15 cellular contexts compared by ENCODE assay signal in genomic region chr15:32053717-32054116, GRCh38. TPM values are rescaled to one million over a fixed set of nuclear protein-coding genes. Genes with fewer than 3 reads are reported as not detected.
"Had no signal": no experiment of that assay in that cellular context is flagged by ENCODE, and none has a peak within 500 bp of the region (broad histone marks: within the 10 kb centered on the region; RNA-seq: fewer than 3 reads in every experiment).

No MANE protein-coding gene starts in this region.

- H3K4me1 Mint-ChIP-seq: activated naive CD4-positive, alpha-beta T cell treated with anti-CD3 and anti-CD28 coated beads, Interleukin-2, amount 10 ng/mL, durations not matched to agents 7 days and 5 days; immature natural killer cell; naive thymus-derived CD4-positive, alpha-beta T cell; stimulated activated naive B cell treated with anti-CD40 and anti-IgM and Interleukin-4, amounts not matched to agents 10 μg/mL and 1 μg/mL and 100 μg/mL, for 72 hours had no signal

- H3K27me3 Mint-ChIP-seq: activated naive CD4-positive, alpha-beta T cell treated with anti-CD3 and anti-CD28 coated beads, Interleukin-2, amount 10 ng/mL, durations not matched to agents 7 days and 5 days had no signal

- DNase-seq: activated CD4-positive, CD25-positive, alpha-beta regulatory T cell treated with anti-CD3 and anti-CD28 coated beads, Interleukin-2, amount 50 U/mL, for 72 hours; activated naive CD4-positive, alpha-beta T cell treated with anti-CD3 and anti-CD28 coated beads, Interleukin-2, amount 10 ng/mL, durations not matched to agents 7 days and 5 days; dermis blood vessel endothelial cell; effector memory CD8-positive, alpha-beta T cell; foreskin keratinocyte; glutamatergic neuron; immature natural killer cell; mammary epithelial cell; naive thymus-derived CD4-positive, alpha-beta T cell; stimulated activated CD4-positive, alpha-beta T cell treated with anti-CD3 and anti-CD28 coated beads, Interleukin-4, amount 100 ng/mL, for 1 hour; stimulated activated naive B cell treated with anti-CD40 and anti-IgM and Interleukin-4, amounts not matched to agents 10 μg/mL and 1 μg/mL and 100 μg/mL, for 72 hours; T1000; tibial artery had no signal

- ATAC-seq: effector memory CD8-positive, alpha-beta T cell; foreskin keratinocyte; left lobe of liver; naive thymus-derived CD4-positive, alpha-beta T cell; stimulated activated naive B cell treated with anti-CD40 and anti-IgM and Interleukin-4, amounts not matched to agents 10 μg/mL and 1 μg/mL and 100 μg/mL, for 72 hours had no signal

- H3K27ac Mint-ChIP-seq: activated naive CD4-positive, alpha-beta T cell treated with anti-CD3 and anti-CD28 coated beads, Interleukin-2, amount 10 ng/mL, durations not matched to agents 7 days and 5 days; activated T-helper 2 cell treated with anti-CD3 and anti-CD28 coated beads, Interferon-gamma antibody, Interleukin-2, Interleukin-4, amounts not matched to agents 10 μg/mL and 5 μg/mL and 100 μg/mL, durations not matched to agents 14 hours and 24 hours and 36 hours; effector memory CD8-positive, alpha-beta T cell; immature natural killer cell; naive thymus-derived CD4-positive, alpha-beta T cell; stimulated activated naive B cell treated with anti-CD40 and anti-IgM and Interleukin-4, amounts not matched to agents 10 μg/mL and 1 μg/mL and 100 μg/mL, for 72 hours had no signal

- H3K4me3 Mint-ChIP-seq: activated naive CD4-positive, alpha-beta T cell treated with anti-CD3 and anti-CD28 coated beads, Interleukin-2, amount 10 ng/mL, durations not matched to agents 7 days and 5 days; effector memory CD8-positive, alpha-beta T cell; immature natural killer cell; naive thymus-derived CD4-positive, alpha-beta T cell; stimulated activated naive B cell treated with anti-CD40 and anti-IgM and Interleukin-4, amounts not matched to agents 10 μg/mL and 1 μg/mL and 100 μg/mL, for 72 hours had no signal

- H3K36me3 Mint-ChIP-seq: activated naive CD4-positive, alpha-beta T cell treated with anti-CD3 and anti-CD28 coated beads, Interleukin-2, amount 10 ng/mL, durations not matched to agents 7 days and 5 days; immature natural killer cell; naive thymus-derived CD4-positive, alpha-beta T cell; stimulated activated naive B cell treated with anti-CD40 and anti-IgM and Interleukin-4, amounts not matched to agents 10 μg/mL and 1 μg/mL and 100 μg/mL, for 72 hours had no signal

- H3K9me3 Mint-ChIP-seq: activated naive CD4-positive, alpha-beta T cell treated with anti-CD3 and anti-CD28 coated beads, Interleukin-2, amount 10 ng/mL, durations not matched to agents 7 days and 5 days; activated T-helper 2 cell treated with anti-CD3 and anti-CD28 coated beads, Interferon-gamma antibody, Interleukin-2, Interleukin-4, amounts not matched to agents 10 μg/mL and 5 μg/mL and 100 μg/mL, durations not matched to agents 14 hours and 24 hours and 36 hours; effector memory CD8-positive, alpha-beta T cell; immature natural killer cell had no signal

RNA-seq across cellular contexts. Expression of gene CHRNA7, which starts 23.4 kb away (rescaled TPM):
- total RNA-seq: left lobe of liver had no signal
